ENCODE assay signal across 11 cellular contexts in the genomic region with DNA sequence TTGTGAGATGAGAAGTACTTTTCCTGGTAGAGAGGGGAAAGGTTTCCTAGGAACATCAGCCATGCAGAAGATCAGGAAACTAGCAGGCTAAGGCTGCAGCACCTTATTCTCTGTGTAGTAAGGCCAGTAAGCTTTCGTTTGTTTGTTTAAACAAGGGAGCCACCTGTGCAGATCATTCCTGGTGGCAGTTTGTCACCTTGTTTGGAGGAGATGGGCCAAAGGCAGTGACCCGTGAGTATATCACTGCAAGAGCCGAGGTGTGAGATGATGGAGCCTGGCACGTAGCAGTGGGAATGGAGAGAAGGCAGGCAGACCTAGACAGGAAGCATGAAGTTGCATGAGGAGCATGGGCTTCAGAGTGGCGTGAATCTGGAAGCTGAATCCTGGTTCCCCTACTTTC. TPM values are rescaled to one million over a fixed set of nuclear protein-coding genes. Genes with fewer than 3 reads are reported as not detected.
DNase-seq lines count a peak whose midpoint lies in the region; ATAC-seq lines count a peak whose summit lies in the region.
"Had no signal": no experiment of that assay in that cellular context is flagged by ENCODE, and none has a peak within 500 bp of the region (broad histone marks: within the 10 kb centered on the region; RNA-seq: fewer than 3 reads in every experiment).

No MANE protein-coding gene starts in this region.

- CTCF ChIA-PET in activated CD4-positive, alpha-beta T cell treated with anti-CD3 and anti-CD28 coated beads, Interleukin-2, amount 10 ng/mL, durations not matched to agents 7 days and 5 days (lab: Charles Lee), result interaction anchor here (0.8 to 1.6 kb wide), 8 partner anchors 9 to 256 kb away, joined by 3 to 5 read pairs (median 3); a partner anchor contains a TSS

- DNase-seq in activated CD4-positive, alpha-beta T cell treated with anti-CD3 and anti-CD28 coated beads, Interleukin-2, amount 10 ng/mL, durations not matched to agents 7 days and 5 days, result no peak
- DNase-seq in activated CD4-positive, alpha-beta T cell treated with anti-CD3 and anti-CD28 coated beads for 4 hours, result no peak
- DNase-seq in NCI-H510A treated with DMSO at 0.1 percent for 48 hours (lab: John Stamatoyannopoulos, UW), result peak; percentile 71
- no peak for DNase-seq in effector memory CD4-positive, alpha-beta T cell
- DNase-seq in globus pallidus (ENCODE audit: low spot score), result no peak
- no peak for DNase-seq in NCI-H1930 (lab: John Stamatoyannopoulos, UW)
- DNase-seq: NCI-H2227 treated with DMSO at 0.1 percent for 48 hours had no signal

- H3K36me3 Mint-ChIP-seq in activated CD4-positive, alpha-beta T cell treated with anti-CD3 and anti-CD28 coated beads, Interleukin-2, amount 10 ng/mL, durations not matched to agents 7 days and 5 days (ENCODE audit: low read depth), result peaks cover 31% of the 10 kb centered on the region

- POLR2A ChIA-PET in activated CD4-positive, alpha-beta T cell treated with anti-CD3 and anti-CD28 coated beads, Interleukin-2, amount 10 ng/mL, durations not matched to agents 7 days and 5 days (lab: Charles Lee), result interaction anchor here (0.7 to 1.6 kb wide), 2 partner anchors 15 to 90 kb away, joined by 4 to 6 read pairs; no protein-coding TSS in a partner anchor

- H3K9me3 Mint-ChIP-seq in activated CD4-positive, alpha-beta T cell treated with anti-CD3 and anti-CD28 coated beads, Interleukin-2, amount 10 ng/mL, durations not matched to agents 7 days and 5 days, result no peaks in the 10 kb centered on the region
- H3K9me3 Mint-ChIP-seq: neural crest cell had no signal

- peak overlapping the region; percentile 3 for H3K4me3 Mint-ChIP-seq in activated CD4-positive, alpha-beta T cell treated with anti-CD3 and anti-CD28 coated beads, Interleukin-2, amount 10 ng/mL, durations not matched to agents 7 days and 5 days
- H3K4me3 Mint-ChIP-seq: neural crest cell had no signal

- peaks cover 54% of the 10 kb centered on the region for H3K4me1 Mint-ChIP-seq in activated CD4-positive, alpha-beta T cell treated with anti-CD3 and anti-CD28 coated beads, Interleukin-2, amount 10 ng/mL, durations not matched to agents 7 days and 5 days
- H3K4me1 Mint-ChIP-seq: neural crest cell had no signal

- H3K4me3 ChIP-seq in effector memory CD4-positive, alpha-beta T cell (ENCODE audit: insufficient read depth, low read depth, low read length, poor library complexity, severe bottlenecking), result no peak overlapping the region
- H3K4me3 ChIP-seq in skin epidermis, result no peak overlapping the region

- H3K27me3 ChIP-seq in effector memory CD4-positive, alpha-beta T cell (replicated peaks; ENCODE audit: control insufficient read depth, insufficient read depth, low read length, poor library complexity, severe bottlenecking), result no peaks in the 10 kb centered on the region

- peak overlapping the region; percentile 49 for H3K27ac ChIP-seq in effector memory CD4-positive, alpha-beta T cell (ENCODE audit: insufficient read depth, low read length, poor library complexity, severe bottlenecking)
- peak overlapping the region in 11 of 21 experiments; percentile 1 to 86 (median 56) for H3K27ac ChIP-seq in skin epidermis

- no peaks in the 10 kb centered on the region for H3K9me3 ChIP-seq in effector memory CD4-positive, alpha-beta T cell (ENCODE audit: control insufficient read depth, low read length)

- ATAC-seq in HG03108 (IDR thresholded peaks at IDR 0.05; ENCODE audit: unreplicated experiment), result no peak
- ATAC-seq: esophagus mucosa had no signal

- no peaks in the 10 kb centered on the region for H3K27me3 Mint-ChIP-seq in activated CD4-positive, alpha-beta T cell treated with anti-CD3 and anti-CD28 coated beads, Interleukin-2, amount 10 ng/mL, durations not matched to agents 7 days and 5 days

- peaks cover 24% of the 10 kb centered on the region for H3K4me1 ChIP-seq in effector memory CD4-positive, alpha-beta T cell (ENCODE audit: control insufficient read depth, insufficient read depth, low read length, poor library complexity, severe bottlenecking)

- H3K36me3 ChIP-seq in effector memory CD4-positive, alpha-beta T cell (ENCODE audit: control insufficient read depth, insufficient read depth, low read length), result no peaks in the 10 kb centered on the region

- peak overlapping the region; percentile 93 for H3K27ac Mint-ChIP-seq in activated CD4-positive, alpha-beta T cell treated with anti-CD3 and anti-CD28 coated beads, Interleukin-2, amount 10 ng/mL, durations not matched to agents 7 days and 5 days

RNA-seq across cellular contexts. Expression of a gene that starts 19.6 kb away (rescaled TPM):
- 10 to 100 TPM; 29.5 to 34.2 TPM for total RNA-seq in activated CD4-positive, alpha-beta T cell treated with anti-CD3 and anti-CD28 coated beads, Interleukin-2, amount 10 ng/mL, durations not matched to agents 7 days and 5 days
